In genomic region chr19:42245247-42245646, GRCh38 we compare ENCODE assay signal across 6 cellular contexts. TPM values are rescaled to one million over a fixed set of nuclear protein-coding genes. Genes with fewer than 3 reads are reported as not detected.
A peak's percentile ranks its signal among the peaks of the same experiment; 100 is the strongest.
DNase-seq lines count a peak whose midpoint lies in the region; ATAC-seq and TF ChIP-seq lines count a peak whose summit lies in the region.
"Not testable (repeated sequence)": the region's sequence is repeated elsewhere in the genome, so short reads cannot be mapped to it uniquely, and the experiment has no call there.

No MANE protein-coding gene starts in this region.

- H3K36me3 ChIP-seq in A673 (ENCODE audit: insufficient read depth, low read length, poor library complexity, severe bottlenecking): peaks cover 20% of the 10 kb centered on the region
- H3K36me3 ChIP-seq in KOPT-K1 (ENCODE audit: insufficient read depth, low read length): peaks cover 31% of the 10 kb centered on the region; the same call in 1 of the 2 replicates
- H3K36me3 ChIP-seq in lower lobe of right lung: peaks cover 29% of the 10 kb centered on the region
- not testable (repeated sequence) for H3K36me3 ChIP-seq in gastrocnemius medialis

- not testable (repeated sequence) for ATAC-seq in lower lobe of right lung, gastrocnemius medialis

- not testable (repeated sequence) for H3K4me3 ChIP-seq in A673 (ENCODE audit: low read depth, low read length, poor library complexity, severe bottlenecking); lower lobe of right lung
- H3K4me3 ChIP-seq in dorsolateral prefrontal cortex: peak overlapping the region in 42 of 59 donors; percentile 9 to 98 (median 88)
- H3K4me3 ChIP-seq in gastrocnemius medialis: peak overlapping the region; percentile 55 to 77 (median 73)

- peaks cover 49% of the 10 kb centered on the region for H3K4me1 Mint-ChIP-seq in activated T-cell treated with anti-CD3 and anti-CD28 coated beads, Interleukin-2, amount 50 U/mL, for 24 hours (ENCODE audit: low read depth)

- POLR2A ChIA-PET in A673 (lab: Charles Lee; ENCODE audit: low non-redundant PET): not testable (repeated sequence)

- peak overlapping the region; percentile 82 for H3K27ac ChIP-seq in A673 (ENCODE audit: low read depth, low read length, poor library complexity, severe bottlenecking)
- peak overlapping the region; percentile 82 for H3K27ac ChIP-seq in KOPT-K1 (ENCODE audit: low read depth, low read length, poor library complexity, severe bottlenecking)
- H3K27ac ChIP-seq in dorsolateral prefrontal cortex: peak overlapping the region in 58 of 59 donors; percentile 72 to 100 (median 97)
- peak overlapping the region; percentile 90 for H3K27ac ChIP-seq in lower lobe of right lung
- H3K27ac ChIP-seq in gastrocnemius medialis: peak overlapping the region; percentile 86 to 95 (median 87)

- peak overlapping the region; percentile 97 for H3K27ac Mint-ChIP-seq in activated T-cell treated with anti-CD3 and anti-CD28 coated beads, Interleukin-2, amount 50 U/mL, for 24 hours

- H3K36me3 Mint-ChIP-seq in activated T-cell treated with anti-CD3 and anti-CD28 coated beads, Interleukin-2, amount 50 U/mL, for 24 hours (ENCODE audit: low read depth): peaks cover 51% of the 10 kb centered on the region

- intact Hi-C loops in A673 (cut with micrococcal nuclease; ENCODE audit: unreplicated experiment); lower lobe of right lung (cut with DNase I): not testable (repeated sequence)
- intact Hi-C loops in dorsolateral prefrontal cortex (cut with DNase I) (loop anchor here in 1 of 2 donors (5.0 to 10.0 kb wide), 3 partner anchors 52 to 180 kb away; partner anchors contain the start of gene LIPE), gastrocnemius medialis (cut with DNase I; ENCODE audit: low total_unique reads) (loop anchor here (10.0 kb wide), 2 partner anchors 150 to 290 kb away; partner anchors contain the start of genes CNFN and RABAC1)

- not testable (repeated sequence) for H3K27me3 ChIP-seq in A673 (replicated peaks; ENCODE audit: insufficient read depth, low read depth, low read length, poor library complexity); dorsolateral prefrontal cortex; lower lobe of right lung (ENCODE audit: low read depth); gastrocnemius medialis

- not testable (repeated sequence) for H3K9me3 Mint-ChIP-seq in activated T-cell treated with anti-CD3 and anti-CD28 coated beads, Interleukin-2, amount 50 U/mL, for 24 hours

- not testable (repeated sequence) for H3K9me3 ChIP-seq in A673 (ENCODE audit: low read depth, low read length, poor library complexity, severe bottlenecking); KOPT-K1 (ENCODE audit: insufficient read depth, low read length, poor library complexity, severe bottlenecking); lower lobe of right lung; gastrocnemius medialis

- H3K4me3 Mint-ChIP-seq in activated T-cell treated with anti-CD3 and anti-CD28 coated beads, Interleukin-2, amount 50 U/mL, for 24 hours: peak overlapping the region; percentile 98

- not testable (repeated sequence) for TF ChIP-seq CTCF in A673 (conservative IDR thresholded peaks at IDR 0.05; ENCODE audit: low read depth, low read length); dorsolateral prefrontal cortex (IDR thresholded peaks at IDR 0.05 in 54 of 56, conservative IDR thresholded peaks at IDR 0.05 in 2 of 56; ENCODE audit: low read depth in 1 of 56, partially characterized antibody in 56 of 56); lower lobe of right lung (IDR thresholded peaks at IDR 0.05); gastrocnemius medialis (IDR thresholded peaks at IDR 0.05 in 4 of 5, conservative IDR thresholded peaks at IDR 0.05 in 1 of 5)

- H3K4me1 ChIP-seq in A673 (ENCODE audit: insufficient read depth, low read length, poor library complexity, severe bottlenecking) (peaks cover 46% of the 10 kb centered on the region), lower lobe of right lung (peaks cover 57% of the 10 kb centered on the region), gastrocnemius medialis (peaks cover 38 to 39% of the 10 kb centered on the region in 2 donors)

- TF ChIP-seq POLR2A in gastrocnemius medialis (IDR thresholded peaks at IDR 0.05): not testable (repeated sequence)

- BruUV-seq in A673 (replicated peaks; lab: Mats Ljungman, UMichigan): not testable (repeated sequence)

- CTCF ChIA-PET in A673 (lab: Charles Lee): interaction anchor here (0.6 to 3.3 kb wide), 4 partner anchors 34 to 136 kb away, joined by 3 to 27 read pairs (median 4); no protein-coding TSS in a partner anchor

- not testable (repeated sequence) for H3K27me3 Mint-ChIP-seq in activated T-cell treated with anti-CD3 and anti-CD28 coated beads, Interleukin-2, amount 50 U/mL, for 24 hours

- in situ Hi-C loops in gastrocnemius medialis (cut with MboI; ENCODE audit: low sequenced_read_pairs in 4 of 4): loop anchor here in 1 of 4 donors (10.0 kb wide), 1 partner anchor 80 kb away; the partner anchor contains the start of gene MEGF8

- not testable (repeated sequence) for DNase-seq in A673 (ENCODE audit: low spot score); activated T-cell treated with anti-CD3 and anti-CD28 coated beads, Interleukin-2, amount 50 U/mL, for 24 hours; dorsolateral prefrontal cortex; lower lobe of right lung; gastrocnemius medialis

RNA-seq across cellular contexts. Expression of gene GSK3A, which starts 2.8 kb away (rescaled TPM):
- total RNA-seq in A673 (2021): 67.8 and 70.1 TPM in 2 replicates
- total RNA-seq in dorsolateral prefrontal cortex: 100 to 1,000 TPM in 36 of 120 experiments, 10 to 100 TPM in 84; 60.1 to 130 (median 91.3) TPM
- 39.8 TPM for total RNA-seq in lower lobe of right lung
- total RNA-seq in gastrocnemius medialis: 10 to 100 TPM; 24.2 to 48.0 (median 40.1) TPM

RNA-seq across cellular contexts. Expression of gene ERF, which starts 9.7 kb away (rescaled TPM):
- 149 and 164 TPM in 2 replicates for total RNA-seq in A673 (2021)
- total RNA-seq in dorsolateral prefrontal cortex: 100 to 1,000 TPM in 3 of 120 experiments, 10 to 100 TPM in 117; 22.2 to 145 (median 47.8) TPM
- 35.8 TPM for total RNA-seq in lower lobe of right lung
- total RNA-seq in gastrocnemius medialis: 10 to 100 TPM; 14.0 to 26.7 (median 14.8) TPM

RNA-seq across cellular contexts. Expression of gene CIC, which starts 23.8 kb away (rescaled TPM):
- total RNA-seq in A673 (2021) (75.8 and 80.3 TPM in 2 replicates), dorsolateral prefrontal cortex (100 to 1,000 TPM in 70 of 120 experiments, 10 to 100 TPM in 50; 76.5 to 169 (median 103) TPM), lower lobe of right lung (67.9 TPM), gastrocnemius medialis (10 to 100 TPM; 15.2 to 52.2 (median 41.5) TPM)

RNA-seq across cellular contexts. Expression of gene ZNF526, which starts 25.1 kb away (rescaled TPM):
- 17.4 and 21.3 TPM in 2 replicates for total RNA-seq in A673 (2021)
- 10 to 100 TPM in 3 of 120 experiments, 1 to 10 TPM in 117; 5.3 to 12.0 (median 7.5) TPM for total RNA-seq in dorsolateral prefrontal cortex
- total RNA-seq in lower lobe of right lung: 11.7 TPM
- 1 to 10 TPM; 3.3 to 5.8 (median 4.9) TPM for total RNA-seq in gastrocnemius medialis

RNA-seq across cellular contexts. Expression of gene DEDD2, which starts 27.8 kb away (rescaled TPM):
- total RNA-seq in A673 (2021): 32.1 and 35.2 TPM in 2 replicates
- total RNA-seq in dorsolateral prefrontal cortex: 10 to 100 TPM; 24.6 to 71.4 (median 34.2) TPM
- 35.6 TPM for total RNA-seq in lower lobe of right lung
- 10 to 100 TPM; 22.5 to 33.6 (median 29.2) TPM for total RNA-seq in gastrocnemius medialis
